ENCODE assay signal across 8 cellular contexts in the genomic region with DNA sequence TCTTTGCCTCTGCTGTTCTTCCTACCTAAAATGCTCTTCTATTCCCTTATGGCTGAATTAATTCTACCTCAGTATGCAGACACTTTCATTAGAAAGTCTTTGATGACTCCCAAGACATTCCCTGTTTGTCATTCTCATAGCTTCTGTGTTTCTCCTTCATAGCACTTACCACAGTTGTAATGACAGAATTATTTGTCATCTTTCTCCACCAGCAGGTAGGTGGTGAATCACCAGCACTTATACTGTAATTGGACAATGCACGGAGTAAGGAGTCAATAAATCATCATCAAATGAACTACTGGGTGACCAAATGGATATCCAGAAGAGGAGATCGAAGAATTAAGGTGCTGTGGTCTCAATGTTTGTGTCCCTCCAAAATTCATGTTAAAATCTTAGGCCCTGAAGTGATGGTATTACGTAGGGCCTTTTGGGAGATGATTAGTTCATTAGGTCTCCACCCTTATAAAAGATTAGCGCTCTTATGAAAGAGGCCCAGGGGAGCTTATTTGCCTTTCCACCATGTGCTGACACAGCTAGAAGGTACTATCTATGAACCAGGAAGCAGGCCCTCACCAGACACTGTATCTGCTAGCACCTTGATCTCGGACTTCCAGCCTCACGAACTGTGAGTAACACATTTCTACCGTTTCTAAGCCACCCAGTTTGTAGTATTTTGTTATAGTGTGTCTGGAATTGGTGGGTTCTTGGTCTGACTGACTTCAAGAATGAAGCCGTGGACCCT. TPM values are rescaled to one million over a fixed set of nuclear protein-coding genes. Genes with fewer than 3 reads are reported as not detected.
A peak's percentile ranks its signal among the peaks of the same experiment; 100 is the strongest.
DNase-seq lines count a peak whose midpoint lies in the region; ATAC-seq and TF ChIP-seq lines count a peak whose summit lies in the region.

No MANE protein-coding gene starts in this region.

- intact Hi-C loops in Caco-2 (cut with micrococcal nuclease; ENCODE audit: unreplicated experiment) = loop anchor here (5.0 kb wide), 1 partner anchor 221 kb away; the partner anchor contains the start of gene BACH1

- POLR2A ChIA-PET in Caco-2 (lab: Charles Lee) = interaction anchor here (0.7 to 1.5 kb wide), 4 partner anchors 51 to 224 kb away, joined by 3 to 7 read pairs (median 4); partner anchors contain the start of gene USP16
- POLR2A ChIA-PET in activated naive CD8-positive, alpha-beta T cell treated with anti-CD3 and anti-CD28 coated beads, Interleukin-2, amount 10 ng/mL, durations not matched to agents 7 days and 5 days (lab: Charles Lee) = interaction anchor here (1.0 to 5.0 kb wide), 7 partner anchors 52 to 223 kb away, joined by 5 to 33 read pairs (median 11); partner anchors contain the start of genes BACH1, LTN1, RWDD2B and USP16
- POLR2A ChIA-PET in GM10248 (lab: Yijun Ruan, JAX) = interaction anchor here (2.3 kb wide), 1 partner anchor 223 kb away, joined by 8 read pairs; the partner anchor contains the start of gene BACH1

- TF ChIP-seq CTCF in Caco-2 (IDR thresholded peaks at IDR 0.05; ENCODE audit: insufficient read depth in 1 of 2, low read depth in 1 of 2, low read length in 1 of 2, severe bottlenecking in 1 of 2, unreplicated experiment in 1 of 2) (no peak), nephron (IDR thresholded peaks at IDR 0.05; ENCODE audit: unreplicated experiment in 3 of 3) (no peak), GM10248 (IDR thresholded peaks at IDR 0.05; ENCODE audit: control extremely low read depth, extremely low read depth, low read depth, missing control alignments) (no peak)

- H3K27me3 Mint-ChIP-seq in Caco-2 (ENCODE audit: insufficient read depth, unreplicated experiment) = no peaks in the 10 kb centered on the region
- no peaks in the 10 kb centered on the region for H3K27me3 Mint-ChIP-seq in IgD-negative memory B cell
- H3K27me3 Mint-ChIP-seq in activated naive CD8-positive, alpha-beta T cell treated with anti-CD3 and anti-CD28 coated beads, Interleukin-2, amount 10 ng/mL, durations not matched to agents 7 days and 5 days = no peaks in the 10 kb centered on the region
- H3K27me3 Mint-ChIP-seq in nephron (ENCODE audit: low read depth) = no peaks in the 10 kb centered on the region

- H3K36me3 Mint-ChIP-seq in Caco-2 (ENCODE audit: insufficient read depth, unreplicated experiment) (peaks cover 45% of the 10 kb centered on the region), IgD-negative memory B cell (no peaks in the 10 kb centered on the region), nephron (ENCODE audit: low read depth) (no peaks in the 10 kb centered on the region)
- H3K36me3 Mint-ChIP-seq in activated naive CD8-positive, alpha-beta T cell treated with anti-CD3 and anti-CD28 coated beads, Interleukin-2, amount 10 ng/mL, durations not matched to agents 7 days and 5 days = peaks cover 10% of the 10 kb centered on the region

- DNase-seq in Caco-2 (no peak), anterior cingulate cortex (lab: John Stamatoyannopoulos, UW) (no peak), medulla oblongata (ENCODE audit: extremely low spot score) (no peak), GM10248 (ENCODE audit: extremely low spot score) (no peak)
- no peak for DNase-seq in activated naive CD8-positive, alpha-beta T cell treated with anti-CD3 and anti-CD28 coated beads, Interleukin-2, amount 10 ng/mL, durations not matched to agents 7 days and 5 days

- no peaks in the 10 kb centered on the region for H3K27me3 ChIP-seq in Caco-2 (replicated peaks; ENCODE audit: control insufficient read depth, insufficient read depth, low read length)

- no peaks in the 10 kb centered on the region; the same call in none of the 2 replicates for H3K36me3 ChIP-seq in Caco-2 (ENCODE audit: control insufficient read depth, insufficient read depth, low read length)

- peak overlapping the region; percentile 93 for H3K27ac Mint-ChIP-seq in Caco-2 (ENCODE audit: unreplicated experiment)
- H3K27ac Mint-ChIP-seq in IgD-negative memory B cell = peak overlapping the region in 1 of 3 donors; percentile 62
- H3K27ac Mint-ChIP-seq in activated naive CD8-positive, alpha-beta T cell treated with anti-CD3 and anti-CD28 coated beads, Interleukin-2, amount 10 ng/mL, durations not matched to agents 7 days and 5 days = peak overlapping the region; percentile 94
- H3K27ac Mint-ChIP-seq in nephron = no peak overlapping the region

- H3K4me1 ChIP-seq in Caco-2 = peaks cover 5% of the 10 kb centered on the region; the same call in 1 of the 2 replicates

- H3K4me3 ChIP-seq in Caco-2 (ENCODE audit: low read depth, low read length) = no peak overlapping the region

- no TSS peak for BruUV-seq in Caco-2 (replicated peaks; lab: Mats Ljungman, UMichigan)

- CTCF ChIA-PET in Caco-2 (lab: Charles Lee) (no interaction called here), GM10248 (lab: Yijun Ruan, JAX) (interaction anchor here (0.5 to 1.4 kb wide), 3 partner anchors 51 to 401 kb away, joined by 3 to 4 read pairs (median 3); partner anchors contain the start of gene USP16)

- no peaks in the 10 kb centered on the region for H3K9me3 ChIP-seq in Caco-2

- H3K4me1 Mint-ChIP-seq in Caco-2 (ENCODE audit: low read depth, unreplicated experiment) (peaks cover 17% of the 10 kb centered on the region), IgD-negative memory B cell (peaks cover 36 to 50% (median 40%) of the 10 kb centered on the region in 3 donors), nephron (peaks cover 28% of the 10 kb centered on the region)
- peaks cover 58% of the 10 kb centered on the region for H3K4me1 Mint-ChIP-seq in activated naive CD8-positive, alpha-beta T cell treated with anti-CD3 and anti-CD28 coated beads, Interleukin-2, amount 10 ng/mL, durations not matched to agents 7 days and 5 days

- H3K4me3 Mint-ChIP-seq in Caco-2 (ENCODE audit: unreplicated experiment) (peak overlapping the region; percentile 36), IgD-negative memory B cell (peak overlapping the region in 3 of 4 donors; percentile 63 to 87 (median 69)), nephron (peak overlapping the region; percentile 45 to 60 (median 59))
- peak overlapping the region; percentile 83 for H3K4me3 Mint-ChIP-seq in activated naive CD8-positive, alpha-beta T cell treated with anti-CD3 and anti-CD28 coated beads, Interleukin-2, amount 10 ng/mL, durations not matched to agents 7 days and 5 days

- H3K9me3 Mint-ChIP-seq in Caco-2 (ENCODE audit: unreplicated experiment) = peaks cover 9% of the 10 kb centered on the region
- H3K9me3 Mint-ChIP-seq in IgD-negative memory B cell = peaks cover 0 to 3% (median 0%) of the 10 kb centered on the region in 3 donors
- peaks cover 2% of the 10 kb centered on the region for H3K9me3 Mint-ChIP-seq in activated naive CD8-positive, alpha-beta T cell treated with anti-CD3 and anti-CD28 coated beads, Interleukin-2, amount 10 ng/mL, durations not matched to agents 7 days and 5 days
- no peaks in the 10 kb centered on the region for H3K9me3 Mint-ChIP-seq in nephron

- ATAC-seq in activated naive CD8-positive, alpha-beta T cell treated with anti-CD3 and anti-CD28 coated beads, Interleukin-2, amount 10 ng/mL, durations not matched to agents 7 days and 5 days (ENCODE audit: low read depth) = no peak
- no peak for ATAC-seq in GM19467 (IDR thresholded peaks at IDR 0.05; ENCODE audit: unreplicated experiment)

RNA-seq across cellular contexts. Expression of gene CCT8, which starts 2.4 kb away (rescaled TPM):
- total RNA-seq in Caco-2 (2022) = 269 and 302 TPM in 2 replicates
- 141 TPM for polyA plus RNA-seq in IgD-negative memory B cell
- 100 to 1,000 TPM; 184 to 185 TPM for total RNA-seq in activated naive CD8-positive, alpha-beta T cell treated with anti-CD3 and anti-CD28 coated beads, Interleukin-2, amount 10 ng/mL, durations not matched to agents 7 days and 5 days

RNA-seq across cellular contexts. Expression of gene USP16, which starts 51.4 kb away (rescaled TPM):
- 24.2 and 27.0 TPM in 2 replicates for total RNA-seq in Caco-2 (2022)
- polyA plus RNA-seq in IgD-negative memory B cell = 25.7 TPM
- total RNA-seq in activated naive CD8-positive, alpha-beta T cell treated with anti-CD3 and anti-CD28 coated beads, Interleukin-2, amount 10 ng/mL, durations not matched to agents 7 days and 5 days = 10 to 100 TPM; 39.5 to 40.9 TPM

RNA-seq across cellular contexts. Expression of gene MAP3K7CL, which starts 54.6 kb away (rescaled TPM):
- total RNA-seq in Caco-2 (2022) = 8.2 and 9.9 TPM in 2 replicates
- polyA plus RNA-seq in IgD-negative memory B cell = 68.6 TPM
- total RNA-seq in activated naive CD8-positive, alpha-beta T cell treated with anti-CD3 and anti-CD28 coated beads, Interleukin-2, amount 10 ng/mL, durations not matched to agents 7 days and 5 days = 10 to 100 TPM; 10.2 to 12.0 TPM

RNA-seq across cellular contexts. Expression of gene RWDD2B, which starts 56.7 kb away (rescaled TPM):
- total RNA-seq in Caco-2 (2022) = 13.1 and 16.9 TPM in 2 replicates
- 13.0 TPM for polyA plus RNA-seq in IgD-negative memory B cell
- 1 to 10 TPM; 7.5 to 9.2 TPM for total RNA-seq in activated naive CD8-positive, alpha-beta T cell treated with anti-CD3 and anti-CD28 coated beads, Interleukin-2, amount 10 ng/mL, durations not matched to agents 7 days and 5 days

Comparison
In these comparisons a context has a peak if more than half of its experiments do, and no peak if none do; other contexts are left out.
1. H3K27ac Mint-ChIP-seq: peak in Caco-2 (single experiment) and activated naive CD8-positive, alpha-beta T cell treated with anti-CD3 and anti-CD28 coated beads, Interleukin-2, amount 10 ng/mL, durations not matched to agents 7 days and 5 days (single experiment); none in nephron (0 of 3).
2. Peak in every context shown above with its lines, with median percentiles within 50 percentile points of each other: H3K4me3 Mint-ChIP-seq.